Comparison of ENCODE assay signal across 25 cellular contexts in genomic region chr4:16029886-16030285, GRCh38. TPM values are rescaled to one million over a fixed set of nuclear protein-coding genes. Genes with fewer than 3 reads are reported as not detected.
DNase-seq lines count a peak whose midpoint lies in the region; ATAC-seq and TF ChIP-seq lines count a peak whose summit lies in the region.
"Had no signal": no experiment of that assay in that cellular context is flagged by ENCODE, and none has a peak within 500 bp of the region (broad histone marks: within the 10 kb centered on the region; RNA-seq: fewer than 3 reads in every experiment).

No MANE protein-coding gene starts in this region.

- 83 to 88% methylated on average over 1 of the region's 1 CpG for WGBS in lower leg skin, 2 donors

- H3K27ac Mint-ChIP-seq in activated naive CD8-positive, alpha-beta T cell treated with anti-CD3 and anti-CD28 coated beads, Interleukin-2, amount 50 U/mL, for 24 hours = no peak overlapping the region
- no peak overlapping the region for H3K27ac Mint-ChIP-seq in endothelial cell (ENCODE audit: unreplicated experiment)
- H3K27ac Mint-ChIP-seq: activated CD8-positive, alpha-beta T cell treated with anti-CD3 and anti-CD28 coated beads for 36 hours; activated naive CD8-positive, alpha-beta T cell; activated T-helper 2 cell treated with anti-CD3 and anti-CD28 coated beads, Interferon-gamma antibody, Interleukin-2, Interleukin-4, amounts not matched to agents 10 μg/mL and 5 μg/mL and 100 μg/mL, durations not matched to agents 14 hours and 24 hours and 36 hours; CD8-positive, alpha-beta T cell; neural progenitor cell had no signal

- no peak for TF ChIP-seq POLR2A in lower leg skin (IDR thresholded peaks at IDR 0.05)

- TF ChIP-seq CTCF in fibroblast of the aortic adventitia (IDR thresholded peaks at IDR 0.05; ENCODE audit: insufficient read depth, low read length) = no peak
- TF ChIP-seq CTCF in tibial artery (IDR thresholded peaks at IDR 0.05) = no peak
- no peak for TF ChIP-seq CTCF in lower leg skin (IDR thresholded peaks at IDR 0.05)
- no peak for TF ChIP-seq CTCF in endothelial cell (IDR thresholded peaks at IDR 0.05; ENCODE audit: unreplicated experiment)

- H3K4me1 ChIP-seq in tibial artery = peaks cover 0 to 62% (median 8%) of the 10 kb centered on the region in 4 donors
- H3K4me1 ChIP-seq: testis, vagina had no signal

- no peak overlapping the region for H3K9ac ChIP-seq in SK-N-MC (ENCODE audit: insufficient read length)
- H3K9ac ChIP-seq: KMS-11, neural progenitor cell had no signal

- intact Hi-C loops in tibial artery (cut with DNase I; ENCODE audit: low total_unique reads) = no loop called here
- intact Hi-C loops in lower leg skin (cut with DNase I; ENCODE audit: low total_unique reads) = loop anchor here (5.0 kb wide), 1 partner anchor 232 kb away; no protein-coding TSS in a partner anchor

- no peaks in the 10 kb centered on the region for H3K36me3 ChIP-seq in SK-N-MC (ENCODE audit: insufficient read depth, low read length)
- H3K36me3 ChIP-seq in tibial artery = no peaks in the 10 kb centered on the region
- H3K36me3 ChIP-seq: neural progenitor cell, vagina had no signal

- ATAC-seq in activated naive CD8-positive, alpha-beta T cell treated with anti-CD3 and anti-CD28 coated beads, Interleukin-2, amount 50 U/mL, for 24 hours = no peak
- ATAC-seq: activated CD8-positive, alpha-beta T cell treated with anti-CD3 and anti-CD28 coated beads for 36 hours; CD8-positive, alpha-beta T cell; PC-3 had no signal

- H3K36me3 Mint-ChIP-seq in activated naive CD8-positive, alpha-beta T cell treated with anti-CD3 and anti-CD28 coated beads, Interleukin-2, amount 50 U/mL, for 24 hours (ENCODE audit: low read depth) = no peaks in the 10 kb centered on the region
- no peaks in the 10 kb centered on the region for H3K36me3 Mint-ChIP-seq in endothelial cell (ENCODE audit: low read depth, unreplicated experiment)
- H3K36me3 Mint-ChIP-seq: activated naive CD8-positive, alpha-beta T cell; CD8-positive, alpha-beta T cell had no signal

- DNase-seq in NOMO-1 (lab: John Stamatoyannopoulos, UW; ENCODE audit: unreplicated experiment in 2 of 2) (peak; percentile 31 to 68), NOMO-1 treated with dmso at 0.1 percent for 144 hours (lab: John Stamatoyannopoulos, UW; ENCODE audit: unreplicated experiment) (no peak), SK-N-MC (ENCODE audit: low read depth, low spot score) (no peak), fibroblast of the aortic adventitia (ENCODE audit: low read depth) (peak; percentile 3), tibial artery (no peak), lower leg skin (ENCODE audit: low spot score in 2 of 2) (no peak), endothelial cell (ENCODE audit: low spot score) (no peak)
- no peak for DNase-seq in activated naive CD8-positive, alpha-beta T cell treated with anti-CD3 and anti-CD28 coated beads, Interleukin-2, amount 50 U/mL, for 24 hours
- DNase-seq: activated CD8-positive, alpha-beta T cell treated with anti-CD3 and anti-CD28 coated beads for 36 hours; CD8-positive, alpha-beta T cell; dorsolateral prefrontal cortex; H7; mammary epithelial cell; PC-3; stimulated activated CD4-positive, alpha-beta T cell treated with anti-CD3 and anti-CD28 coated beads, Interleukin-15, amount 100 ng/mL, for 24 hours; stimulated activated naive CD4-positive, alpha-beta T cell treated with Interleukin-2 at 50 U/mL for 16 hours; T-helper 2 cell; testis had no signal

- H3K27ac ChIP-seq in SK-N-MC (peak overlapping the region; percentile 77; the same call in 1 of the 2 replicates), tibial artery (peak overlapping the region; percentile 18 to 40)
- H3K27ac ChIP-seq: 22Rv1, dorsolateral prefrontal cortex, KMS-11, neural progenitor cell, testis, vagina had no signal

- H3K4me3 Mint-ChIP-seq in activated naive CD8-positive, alpha-beta T cell treated with anti-CD3 and anti-CD28 coated beads, Interleukin-2, amount 50 U/mL, for 24 hours = no peak overlapping the region
- no peak overlapping the region for H3K4me3 Mint-ChIP-seq in endothelial cell (ENCODE audit: unreplicated experiment)
- H3K4me3 Mint-ChIP-seq: activated CD8-positive, alpha-beta T cell treated with anti-CD3 and anti-CD28 coated beads for 36 hours; activated naive CD8-positive, alpha-beta T cell; CD8-positive, alpha-beta T cell; central memory CD8-positive, alpha-beta T cell; neural progenitor cell had no signal

- no peaks in the 10 kb centered on the region for H3K9me3 Mint-ChIP-seq in activated naive CD8-positive, alpha-beta T cell treated with anti-CD3 and anti-CD28 coated beads, Interleukin-2, amount 50 U/mL, for 24 hours
- no peaks in the 10 kb centered on the region for H3K9me3 Mint-ChIP-seq in endothelial cell (ENCODE audit: unreplicated experiment)
- H3K9me3 Mint-ChIP-seq: activated CD8-positive, alpha-beta T cell treated with anti-CD3 and anti-CD28 coated beads for 36 hours; activated T-helper 2 cell treated with anti-CD3 and anti-CD28 coated beads, Interferon-gamma antibody, Interleukin-2, Interleukin-4, amounts not matched to agents 10 μg/mL and 5 μg/mL and 100 μg/mL, durations not matched to agents 14 hours and 24 hours and 36 hours; CD8-positive, alpha-beta T cell; central memory CD8-positive, alpha-beta T cell; neural progenitor cell had no signal

- H3K27me3 Mint-ChIP-seq in activated naive CD8-positive, alpha-beta T cell treated with anti-CD3 and anti-CD28 coated beads, Interleukin-2, amount 50 U/mL, for 24 hours = peaks cover 2% of the 10 kb centered on the region
- H3K27me3 Mint-ChIP-seq in endothelial cell (ENCODE audit: unreplicated experiment) = no peaks in the 10 kb centered on the region
- H3K27me3 Mint-ChIP-seq: activated naive CD8-positive, alpha-beta T cell had no signal

- no peaks in the 10 kb centered on the region for H3K4me1 Mint-ChIP-seq in activated naive CD8-positive, alpha-beta T cell treated with anti-CD3 and anti-CD28 coated beads, Interleukin-2, amount 50 U/mL, for 24 hours
- H3K4me1 Mint-ChIP-seq in endothelial cell (ENCODE audit: unreplicated experiment) = peaks cover 20% of the 10 kb centered on the region
- H3K4me1 Mint-ChIP-seq: central memory CD8-positive, alpha-beta T cell had no signal

- H3K9me3 ChIP-seq in SK-N-MC (ENCODE audit: low read depth, low read length) (no peaks in the 10 kb centered on the region), tibial artery (no peaks in the 10 kb centered on the region)
- H3K9me3 ChIP-seq: testis, vagina had no signal

- no peaks in the 10 kb centered on the region for H3K27me3 ChIP-seq in tibial artery
- H3K27me3 ChIP-seq: dorsolateral prefrontal cortex, neural progenitor cell, testis, vagina had no signal

- H3K4me3 ChIP-seq in SK-N-MC (no peak overlapping the region), fibroblast of the aortic adventitia (ENCODE audit: low read depth, low read length) (no peak overlapping the region), tibial artery (no peak overlapping the region), lower leg skin (ENCODE audit: low read depth, poor library complexity, severe bottlenecking) (no peak overlapping the region)
- H3K4me3 ChIP-seq: dorsolateral prefrontal cortex, neural progenitor cell, testis, vagina had no signal

RNA-seq across cellular contexts. Expression of gene PROM1, which starts 53.9 kb away (rescaled TPM):
- total RNA-seq in fibroblast of the aortic adventitia (ENCODE audit: low replicate concordance) = under 0.01 TPM in 1 of 2 replicates, not detected in the other
- total RNA-seq in lower leg skin = 1 to 10 TPM; 1.3 to 7.6 (median 2.9) TPM
- 12.2 TPM for total RNA-seq in endothelial cell (ENCODE audit: unreplicated experiment)
- total RNA-seq: CD8-positive, alpha-beta T cell; PC-3; vagina had no signal

Comparison
In these comparisons a context has a peak if more than half of its experiments do, and no peak if none do; other contexts are left out.
1. DNase-seq: peak in NOMO-1 (2 of 2) and fibroblast of the aortic adventitia (single experiment); none in NOMO-1 treated with dmso at 0.1 percent for 144 hours (single experiment), SK-N-MC (single experiment), tibial artery (0 of 2), activated naive CD8-positive, alpha-beta T cell treated with anti-CD3 and anti-CD28 coated beads, Interleukin-2, amount 50 U/mL, for 24 hours (single experiment), lower leg skin (0 of 2) and endothelial cell (single experiment).